8 cellular contexts compared by ENCODE assay signal in genomic region chr12:116534341-116535121, GRCh38. TPM values are rescaled to one million over a fixed set of nuclear protein-coding genes. Genes with fewer than 3 reads are reported as not detected.
DNase-seq lines count a peak whose midpoint lies in the region; ATAC-seq and TF ChIP-seq lines count a peak whose summit lies in the region.

No MANE protein-coding gene starts in this region.

- H3K27me3 ChIP-seq in heart left ventricle: peaks cover 0 to 4% (median 0%) of the 10 kb centered on the region in 9 donors

- TF ChIP-seq CTCF in heart left ventricle (IDR thresholded peaks at IDR 0.05) (no peak), WTC11 (IDR thresholded peaks at IDR 0.05) (no peak), glutamatergic neuron (IDR thresholded peaks at IDR 0.05; ENCODE audit: partially characterized antibody, unreplicated experiment) (no peak)

- no peaks in the 10 kb centered on the region for H3K36me3 Mint-ChIP-seq in WTC11
- H3K36me3 Mint-ChIP-seq in glutamatergic neuron (ENCODE audit: unreplicated experiment): no peaks in the 10 kb centered on the region

- H3K27ac ChIP-seq in heart left ventricle: peak overlapping the region in 4 of 12 donors; percentile 41 to 81 (median 58)

- no peak for DNase-seq in heart left ventricle
- no peak for DNase-seq in Right ventricle myocardium superior
- DNase-seq in WTC11 (ENCODE audit: low spot score): peak; percentile 41
- peak; percentile 30 for DNase-seq in glutamatergic neuron
- DNase-seq in retina: peak; percentile 64
- no peak for DNase-seq in hepatic stellate cell (ENCODE audit: low spot score)
- DNase-seq in HT-29 (ENCODE audit: low spot score): no peak

- 25 to 27% (median 26%) methylated on average over 27 of the region's 27 CpGs for WGBS in heart left ventricle, 4 donors

- H3K27ac Mint-ChIP-seq in WTC11 (peak overlapping the region; percentile 94), glutamatergic neuron (ENCODE audit: unreplicated experiment) (peak overlapping the region; percentile 70)

- intact Hi-C loops in heart left ventricle (cut with DNase I) (loop anchor here in 2 of 10 donors (1.0 to 10.0 kb wide), 2 partner anchors 34 to 80 kb away; no protein-coding TSS in a partner anchor), Right ventricle myocardium superior (cut with DNase I) (no loop called here)

- peak in 1 of 4 donors; percentile 8 for ATAC-seq in heart left ventricle
- no peak for ATAC-seq in Right ventricle myocardium superior (ENCODE audit: poor library complexity)
- ATAC-seq in WTC11: peak; percentile 8
- ATAC-seq in GM18511 (IDR thresholded peaks at IDR 0.05; ENCODE audit: unreplicated experiment): no peak

- peak overlapping the region; percentile 19 to 70 (median 58) for H3K4me3 ChIP-seq in heart left ventricle

- no peaks in the 10 kb centered on the region for H3K9me3 Mint-ChIP-seq in WTC11
- peaks cover 5% of the 10 kb centered on the region for H3K9me3 Mint-ChIP-seq in glutamatergic neuron (ENCODE audit: unreplicated experiment)

- no peaks in the 10 kb centered on the region for H3K36me3 ChIP-seq in heart left ventricle

- H3K27me3 Mint-ChIP-seq in WTC11 (ENCODE audit: low read depth) (0 out of 2 replicates have a peak, but pooled peaks cover 3% of the 10 kb centered on the region), glutamatergic neuron (ENCODE audit: unreplicated experiment) (peaks cover 14% of the 10 kb centered on the region)

- CTCF ChIA-PET in WTC11 (lab: Charles Lee): interaction anchor here (1.5 kb wide), 1 partner anchor 154 kb away, joined by 3 read pairs; no protein-coding TSS in a partner anchor

- peaks cover 0 to 51% (median 19%) of the 10 kb centered on the region in 12 donors for H3K4me1 ChIP-seq in heart left ventricle

- H3K4me3 Mint-ChIP-seq in WTC11 (peak overlapping the region; percentile 88), glutamatergic neuron (ENCODE audit: unreplicated experiment) (peak overlapping the region; percentile 92)

- TF ChIP-seq POLR2A in heart left ventricle (IDR thresholded peaks at IDR 0.05): no peak

- H3K9me3 ChIP-seq in heart left ventricle: no peaks in the 10 kb centered on the region

- POLR2A ChIA-PET in WTC11 (lab: Charles Lee): interaction anchor here (0.8 to 1.0 kb wide), 2 partner anchors 26 to 107 kb away, joined by 3 to 6 read pairs; no protein-coding TSS in a partner anchor

- peaks cover 51% of the 10 kb centered on the region for H3K4me1 Mint-ChIP-seq in WTC11
- peaks cover 13% of the 10 kb centered on the region for H3K4me1 Mint-ChIP-seq in glutamatergic neuron (ENCODE audit: low read depth, unreplicated experiment)

TF ChIP-seq in WTC11, 78 proteins besides CTCF, POLR2A, EP300 and RAD21:
- no peak for TF ChIP-seq CREB1 (CRISPR knock-in tag; IDR thresholded peaks at IDR 0.05)
- TF ChIP-seq NR3C1 (CRISPR knock-in tag; conservative IDR thresholded peaks at IDR 0.05; ENCODE audit: low read depth): no peak
- no peak for TF ChIP-seq OVOL2 (CRISPR knock-in tag; IDR thresholded peaks at IDR 0.05; ENCODE audit: borderline replicate concordance)
- no peak for TF ChIP-seq MAX (CRISPR knock-in tag; IDR thresholded peaks at IDR 0.05)
- TF ChIP-seq TP53 (CRISPR knock-in tag; IDR thresholded peaks at IDR 0.05): no peak
- TF ChIP-seq FOXP1 (CRISPR knock-in tag; IDR thresholded peaks at IDR 0.05; ENCODE audit: borderline replicate concordance): no peak
- TF ChIP-seq NFATC4 (CRISPR knock-in tag; IDR thresholded peaks at IDR 0.05): no peak
- TF ChIP-seq ZNF138 (CRISPR knock-in tag; conservative IDR thresholded peaks at IDR 0.05): no peak
- no peak for TF ChIP-seq ELF4 (CRISPR knock-in tag; IDR thresholded peaks at IDR 0.05; ENCODE audit: low read depth)
- TF ChIP-seq, protein P1, sequence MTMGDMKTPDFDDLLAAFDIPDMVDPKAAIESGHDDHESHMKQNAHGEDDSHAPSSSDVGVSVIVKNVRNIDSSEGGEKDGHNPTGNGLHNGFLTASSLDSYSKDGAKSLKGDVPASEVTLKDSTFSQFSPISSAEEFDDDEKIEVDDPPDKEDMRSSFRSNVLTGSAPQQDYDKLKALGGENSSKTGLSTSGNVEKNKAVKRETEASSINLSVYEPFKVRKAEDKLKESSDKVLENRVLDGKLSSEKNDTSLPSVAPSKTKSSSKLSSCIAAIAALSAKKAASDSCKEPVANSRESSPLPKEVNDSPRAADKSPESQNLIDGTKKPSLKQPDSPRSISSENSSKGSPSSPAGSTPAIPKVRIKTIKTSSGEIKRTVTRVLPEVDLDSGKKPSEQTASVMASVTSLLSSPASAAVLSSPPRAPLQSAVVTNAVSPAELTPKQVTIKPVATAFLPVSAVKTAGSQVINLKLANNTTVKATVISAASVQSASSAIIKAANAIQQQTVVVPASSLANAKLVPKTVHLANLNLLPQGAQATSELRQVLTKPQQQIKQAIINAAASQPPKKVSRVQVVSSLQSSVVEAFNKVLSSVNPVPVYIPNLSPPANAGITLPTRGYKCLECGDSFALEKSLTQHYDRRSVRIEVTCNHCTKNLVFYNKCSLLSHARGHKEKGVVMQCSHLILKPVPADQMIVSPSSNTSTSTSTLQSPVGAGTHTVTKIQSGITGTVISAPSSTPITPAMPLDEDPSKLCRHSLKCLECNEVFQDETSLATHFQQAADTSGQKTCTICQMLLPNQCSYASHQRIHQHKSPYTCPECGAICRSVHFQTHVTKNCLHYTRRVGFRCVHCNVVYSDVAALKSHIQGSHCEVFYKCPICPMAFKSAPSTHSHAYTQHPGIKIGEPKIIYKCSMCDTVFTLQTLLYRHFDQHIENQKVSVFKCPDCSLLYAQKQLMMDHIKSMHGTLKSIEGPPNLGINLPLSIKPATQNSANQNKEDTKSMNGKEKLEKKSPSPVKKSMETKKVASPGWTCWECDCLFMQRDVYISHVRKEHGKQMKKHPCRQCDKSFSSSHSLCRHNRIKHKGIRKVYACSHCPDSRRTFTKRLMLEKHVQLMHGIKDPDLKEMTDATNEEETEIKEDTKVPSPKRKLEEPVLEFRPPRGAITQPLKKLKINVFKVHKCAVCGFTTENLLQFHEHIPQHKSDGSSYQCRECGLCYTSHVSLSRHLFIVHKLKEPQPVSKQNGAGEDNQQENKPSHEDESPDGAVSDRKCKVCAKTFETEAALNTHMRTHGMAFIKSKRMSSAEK (CRISPR knock-in tag; IDR thresholded peaks at IDR 0.05; ENCODE audit: borderline replicate concordance): no peak
- peak; percentile 53; the same call in 1 of the 2 replicates for TF ChIP-seq ZBTB43 (CRISPR knock-in tag; IDR thresholded peaks at IDR 0.05)
- 0 out of 2 replicates have a peak, but pooled peaks have one; percentile 49 for TF ChIP-seq GTF2I (CRISPR knock-in tag; conservative IDR thresholded peaks at IDR 0.05)
- TF ChIP-seq JUN (CRISPR knock-in tag; IDR thresholded peaks at IDR 0.05): no peak
- TF ChIP-seq KAT7 (CRISPR knock-in tag; IDR thresholded peaks at IDR 0.05; ENCODE audit: borderline replicate concordance): no peak
TF ChIP-seq in WTC11: peak in this region for 2.

RNA-seq across cellular contexts. Expression of gene MAP1LC3B2, which starts 24.6 kb away (rescaled TPM):
- total RNA-seq in heart left ventricle (1 to 10 TPM in 8 of 9 donors, under 1 TPM in 1; 0.91 to 4.8 (median 2.3) TPM), Right ventricle myocardium superior (4.1 TPM), WTC11 (2021) (2.2 to 3.0 TPM (median 2.5 TPM) in 3 replicates), glutamatergic neuron (ENCODE audit: unreplicated experiment) (4.4 TPM)
- 1 to 10 TPM in 1 of 2 donors, under 1 TPM in 1; 0.91 to 5.4 TPM for polyA plus RNA-seq in heart left ventricle
- total RNA-seq in HT-29 (2014; rRNA removed; shearing (Covaris generic)): 0.73 TPM in 1 of 2 replicates, not detected in the other

Comparison
In these comparisons a context has a peak if more than half of its experiments do, and no peak if none do; other contexts are left out.
1. DNase-seq: peak in WTC11 (single experiment), glutamatergic neuron (single experiment) and retina (single experiment); none in heart left ventricle (0 of 5), Right ventricle myocardium superior (single experiment), hepatic stellate cell (single experiment) and HT-29 (single experiment).